ENCODE assay signal across 19 cellular contexts in genomic region chr1:84412316-84412942, GRCh38. TPM values are rescaled to one million over a fixed set of nuclear protein-coding genes. Genes with fewer than 3 reads are reported as not detected.
DNase-seq lines count a peak whose midpoint lies in the region; TF ChIP-seq lines count a peak whose summit lies in the region.
"Had no signal": no experiment of that assay in that cellular context is flagged by ENCODE, and none has a peak within 500 bp of the region (broad histone marks: within the 10 kb centered on the region; RNA-seq: fewer than 3 reads in every experiment).

No MANE protein-coding gene starts in this region.

- WGBS in SK-N-SH (ENCODE audit: low lambda C conversion rate) = 31% methylated on average over 7 of the region's 7 CpGs

- TF ChIP-seq EP300 in SK-N-SH (IDR thresholded peaks at IDR 0.05; ENCODE audit: borderline replicate concordance in 1 of 2, low read depth in 1 of 2, low read length in 1 of 2) = no peak

- no peaks in the 10 kb centered on the region for H3K79me2 ChIP-seq in SK-N-SH (ENCODE audit: insufficient read depth)

- H3K9me3 ChIP-seq in SK-N-SH (no peaks in the 10 kb centered on the region), skeletal muscle satellite cell (replicated peaks; ENCODE audit: low read length) (no peaks in the 10 kb centered on the region)
- H3K9me3 ChIP-seq: right lobe of liver had no signal

- peaks cover 0 to 4% of the 10 kb centered on the region in 2 experiments; a peak in 1 of 4 replicates for H3K4me1 ChIP-seq in SK-N-SH (ENCODE audit: control insufficient read depth in 1 of 2, insufficient read depth in 2 of 2, low read depth in 1 of 2, low read length in 1 of 2)
- H3K4me1 ChIP-seq in skeletal muscle satellite cell (ENCODE audit: control insufficient read depth, insufficient read depth, low read length) = peaks cover 18% of the 10 kb centered on the region

- no peaks in the 10 kb centered on the region for H4K20me1 ChIP-seq in SK-N-SH (ENCODE audit: insufficient read depth)

- H3K27me3 ChIP-seq in SK-N-SH (ENCODE audit: insufficient read depth) = no peaks in the 10 kb centered on the region
- H3K27me3 ChIP-seq in skeletal muscle satellite cell (ENCODE audit: control insufficient read depth, insufficient read depth, low read length) = no peaks in the 10 kb centered on the region
- no peaks in the 10 kb centered on the region; the same call in 1 of the 2 replicates for H3K27me3 ChIP-seq in H7 (ENCODE audit: control insufficient read depth, insufficient read depth, low read length)
- H3K27me3 ChIP-seq: right lobe of liver had no signal

- no peaks in the 10 kb centered on the region for H3K9me2 ChIP-seq in SK-N-SH

- H3K4me2 ChIP-seq in SK-N-SH (peak overlapping the region; percentile 57), skeletal muscle satellite cell (ENCODE audit: low read length) (peak overlapping the region; percentile 60)

- peak; percentile 78 for DNase-seq in ELR (ENCODE audit: low read depth)
- DNase-seq in SK-N-SH = no peak
- peak; percentile 72 for DNase-seq in fibroblast of mammary gland (ENCODE audit: low read depth)
- no peak for DNase-seq in H7
- DNase-seq in NCI-H748 (lab: John Stamatoyannopoulos, UW; ENCODE audit: unreplicated experiment) = no peak
- no peak for DNase-seq in NCI-H69 (lab: John Stamatoyannopoulos, UW)
- no peak for DNase-seq in medulla oblongata (ENCODE audit: extremely low spot score)
- DNase-seq: activated CD8-positive, alpha-beta memory T cell treated with anti-CD3 and anti-CD28 coated beads for 24 hours; anterior cingulate cortex; C1 segment of cervical spinal cord; cortex of kidney; NCI-H1048; nucleus accumbens; right lobe of liver; stimulated activated CD4-positive, alpha-beta T cell treated with anti-CD3 and anti-CD28 coated beads, Interleukin-4, amount 100 ng/mL, for 4 hours; T-helper 17 cell had no signal

- CTCF ChIA-PET in SK-N-SH (lab: Yijun Ruan, JAX) = no interaction called here

- TF ChIP-seq CTCF in SK-N-SH (IDR thresholded peaks at IDR 0.05) (no peak), fibroblast of mammary gland (conservative IDR thresholded peaks at IDR 0.05; ENCODE audit: control insufficient read depth, insufficient read depth, low read depth, low read length) (no peak)

- no peak for TF ChIP-seq RAD21 in SK-N-SH (IDR thresholded peaks at IDR 0.05; ENCODE audit: low read length)

- H2AFZ ChIP-seq in SK-N-SH (ENCODE audit: low read depth) = peak overlapping the region; percentile 63; the same call in 1 of the 2 replicates

- H3K4me3 ChIP-seq in SK-N-SH (ENCODE audit: low read depth in 2 of 2, low read length in 1 of 2) = peak overlapping the region in 1 of 2 experiments; percentile 53; a peak in 2 of 4 replicates
- H3K4me3 ChIP-seq in fibroblast of mammary gland (ENCODE audit: control insufficient read depth, low read depth, low read length) = no peak overlapping the region
- peak overlapping the region; percentile 43 for H3K4me3 ChIP-seq in skeletal muscle satellite cell (ENCODE audit: low read length)
- H3K4me3 ChIP-seq in H7 (ENCODE audit: insufficient read depth, low read depth, low read length) = no peak overlapping the region
- H3K4me3 ChIP-seq: right lobe of liver had no signal

- peaks cover 9% of the 10 kb centered on the region for H3F3A ChIP-seq in SK-N-SH (replicated peaks; ENCODE audit: insufficient read depth)

- POLR2A ChIA-PET in SK-N-SH (lab: Yijun Ruan, JAX) = no interaction called here

- H3K27ac ChIP-seq in SK-N-SH (ENCODE audit: low read depth in 2 of 2, low read length in 1 of 2) = peak overlapping the region in 1 of 2 experiments; percentile 85; a peak in 3 of 4 replicates
- H3K27ac ChIP-seq: right lobe of liver had no signal

- peak overlapping the region; percentile 61; the same call in 1 of the 2 replicates for H3K9ac ChIP-seq in SK-N-SH
- peak overlapping the region; percentile 12 for H3K9ac ChIP-seq in skeletal muscle satellite cell (ENCODE audit: low read depth, low read length)

- H3K36me3 ChIP-seq in SK-N-SH (replicated peaks in 1 of 2; ENCODE audit: control insufficient read depth in 1 of 2, insufficient read depth in 2 of 2, low read length in 1 of 2) (no peaks in the 10 kb centered on the region), skeletal muscle satellite cell (ENCODE audit: insufficient read depth, low read length) (no peaks in the 10 kb centered on the region), H7 (replicated peaks; ENCODE audit: control insufficient read depth, insufficient read depth, low read length) (no peaks in the 10 kb centered on the region)
- H3K36me3 ChIP-seq: right lobe of liver had no signal

TF ChIP-seq in SK-N-SH, 30 proteins besides CTCF, POLR2A, EP300 and RAD21 (continues in another document):
- TF ChIP-seq TCF12 (IDR thresholded peaks at IDR 0.05) = peak; percentile 69
- TF ChIP-seq NFIC (IDR thresholded peaks at IDR 0.05; ENCODE audit: borderline replicate concordance) = peak; percentile 82
- TF ChIP-seq FOXM1 (IDR thresholded peaks at IDR 0.05; ENCODE audit: low read depth) = no peak
- TF ChIP-seq SMC3 (IDR thresholded peaks at IDR 0.05; ENCODE audit: low read depth, low read length) = no peak
- no peak for TF ChIP-seq RCOR1 (IDR thresholded peaks at IDR 0.05; ENCODE audit: low read length)
- no peak for TF ChIP-seq RFX5 (IDR thresholded peaks at IDR 0.05; ENCODE audit: low read length)
- TF ChIP-seq MEF2A (IDR thresholded peaks at IDR 0.05; ENCODE audit: borderline replicate concordance, low read depth) = no peak
- peak; percentile 70 for TF ChIP-seq MAX (IDR thresholded peaks at IDR 0.05; ENCODE audit: low read depth)
- TF ChIP-seq TEAD4 (IDR thresholded peaks at IDR 0.05; ENCODE audit: borderline replicate concordance, insufficient read depth) = no peak; the same call in 1 of the 2 replicates
- TF ChIP-seq USF2 (IDR thresholded peaks at IDR 0.05; ENCODE audit: borderline replicate concordance, low read depth, low read length) = no peak
- no peak for TF ChIP-seq GABPA (IDR thresholded peaks at IDR 0.05; ENCODE audit: low read depth)
- peak; percentile 60 for TF ChIP-seq FOSL2 (IDR thresholded peaks at IDR 0.05; ENCODE audit: borderline replicate concordance, low read depth)
- peak; percentile 42; the same call in 1 of the 2 replicates for TF ChIP-seq JUND (IDR thresholded peaks at IDR 0.05)
- TF ChIP-seq FOXJ3 (CRISPR knock-in tag; IDR thresholded peaks at IDR 0.05) = no peak
- no peak for TF ChIP-seq SIN3A (IDR thresholded peaks at IDR 0.05; ENCODE audit: borderline replicate concordance, low read depth, low read length)
- TF ChIP-seq POLR2AphosphoS5 (IDR thresholded peaks at IDR 0.05; ENCODE audit: low read depth, low read length) = no peak
- TF ChIP-seq YY1 (IDR thresholded peaks at IDR 0.05; ENCODE audit: low read depth) = peak; percentile 74
- peak; percentile 42; the same call in 1 of the 2 replicates for TF ChIP-seq PBX3 (IDR thresholded peaks at IDR 0.05)
- TF ChIP-seq MXI1 (IDR thresholded peaks at IDR 0.05; ENCODE audit: low read depth, low read length) = no peak
- TF ChIP-seq CHD2 (IDR thresholded peaks at IDR 0.05; ENCODE audit: low read length, partially characterized antibody) = no peak
- no peak for TF ChIP-seq IRF3 (IDR thresholded peaks at IDR 0.05; ENCODE audit: low read depth, low read length)
- TF ChIP-seq USF1 (IDR thresholded peaks at IDR 0.05; ENCODE audit: borderline replicate concordance, low read depth) = no peak

RNA-seq across cellular contexts. Expression of gene DNASE2B, which starts 14.1 kb away (rescaled TPM):
- polyA plus RNA-seq in SK-N-SH (2012; rRNA removed) = 0.03 TPM in 1 of 2 replicates, not detected in the other
- polyA plus RNA-seq in SK-N-SH (2012; cell fraction: cytosol; rRNA removed) = 0.03 TPM in 1 of 2 replicates, not detected in the other
- polyA plus RNA-seq in SK-N-SH (2012; cell fraction: nucleus; rRNA removed) = 0.11 TPM in 1 of 2 replicates, not detected in the other
- not detected in 2 replicates for total RNA-seq in skeletal muscle satellite cell (2012; rRNA removed)
- 0.38 TPM in 1 of 2 replicates, not detected in the other for total RNA-seq in H7 (2014; rRNA removed; shearing (Covaris generic))
- total RNA-seq: activated T-helper 17 cell treated with anti-CD3 and anti-CD28 coated beads, Interleukin-2, amount 50 U/mL, for 72 hours; epithelial cell of proximal tubule; T-helper 17 cell had no signal

Comparison
In these comparisons a context has a peak if more than half of its experiments do, and no peak if none do; other contexts are left out.
1. DNase-seq: peak in ELR (single experiment) and fibroblast of mammary gland (single experiment); none in SK-N-SH (single experiment), H7 (single experiment), NCI-H748 (single experiment), NCI-H69 (single experiment) and medulla oblongata (single experiment).